ENCODE assay signal across 9 cellular contexts in the genomic region with DNA sequence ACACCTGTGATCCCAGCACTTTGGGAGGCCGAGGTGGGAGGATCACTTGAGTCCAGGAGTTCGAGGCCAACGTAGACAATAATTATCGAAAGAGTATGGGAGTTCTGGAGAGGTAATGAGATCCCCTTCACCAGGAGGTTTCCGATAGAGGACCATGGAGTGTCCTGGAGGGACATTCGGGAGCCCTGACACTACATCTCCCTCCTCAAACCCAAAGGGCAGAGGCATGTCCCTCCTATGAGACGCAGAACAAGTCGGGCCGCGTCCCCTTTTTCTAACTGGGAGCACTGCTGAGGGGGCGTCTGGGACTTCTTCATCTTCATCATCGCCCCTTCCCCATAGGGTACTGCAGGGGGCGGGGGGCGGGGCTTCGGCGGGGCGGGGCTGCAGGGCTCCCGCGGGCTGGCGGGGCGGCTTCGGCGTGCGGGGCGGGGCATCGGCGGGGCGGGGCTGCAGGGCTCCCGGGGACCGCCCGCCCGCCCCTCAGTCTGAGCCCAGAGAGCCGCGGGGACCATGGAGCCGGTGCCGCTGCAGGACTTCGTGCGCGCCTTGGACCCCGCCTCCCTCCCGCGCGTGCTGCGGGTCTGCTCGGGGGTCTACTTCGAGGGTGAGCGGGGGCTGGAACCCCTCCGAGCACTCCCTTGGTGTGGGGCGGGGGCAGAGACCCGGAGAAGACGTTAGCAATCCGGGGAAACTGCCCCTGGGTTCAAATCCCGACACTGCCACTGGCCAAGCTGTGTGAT. TPM values are rescaled to one million over a fixed set of nuclear protein-coding genes. Genes with fewer than 3 reads are reported as not detected.
DNase-seq lines count a peak whose midpoint lies in the region; ATAC-seq lines count a peak whose summit lies in the region.
"Had no signal": no experiment of that assay in that cellular context is flagged by ENCODE, and none has a peak within 500 bp of the region (broad histone marks: within the 10 kb centered on the region; RNA-seq: fewer than 3 reads in every experiment).

Gene THEMIS2 (plus strand): TSS at position 486 of the 743 bp plus-strand sequence. CDS start 28 bp downstream, at position 514.

- H3K4me1 ChIP-seq in mesodermal cell (ENCODE audit: control insufficient read depth, insufficient read depth, low read length, poor library complexity, severe bottlenecking): no peaks in the 10 kb centered on the region

- H3K9me3 ChIP-seq in mesodermal cell (ENCODE audit: control insufficient read depth, low read length): no peaks in the 10 kb centered on the region

- H3K27ac Mint-ChIP-seq in effector memory CD8-positive, alpha-beta T cell: peak within 1 kb of the TSS; percentile 59 to 94

- peak; percentile 75 for ATAC-seq in effector memory CD8-positive, alpha-beta T cell (replicated peaks)

- no peaks in the 10 kb centered on the region for H3K9me3 Mint-ChIP-seq in effector memory CD8-positive, alpha-beta T cell

- H3K4me3 ChIP-seq in mesodermal cell (ENCODE audit: extremely low read depth, insufficient read depth, low read length, poor library complexity, severe bottlenecking): peak within 1 kb of the TSS; percentile 63

- H3K4me1 Mint-ChIP-seq in effector memory CD8-positive, alpha-beta T cell (ENCODE audit: low read depth in 2 of 2): peaks cover 31 to 45% of the 10 kb centered on the region in 2 donors

- H3K27ac ChIP-seq in mesodermal cell (ENCODE audit: low read depth, low read length, severe bottlenecking): no peak within 1 kb of the TSS
- H3K27ac ChIP-seq: 22Rv1 had no signal

- H3K36me3 ChIP-seq in mesodermal cell (ENCODE audit: control insufficient read depth, insufficient read depth, low read length): no peaks in the 10 kb centered on the region

- H3K27me3 Mint-ChIP-seq in effector memory CD8-positive, alpha-beta T cell: no peaks in the 10 kb centered on the region

- peak within 1 kb of the TSS; percentile 87 to 96 for H3K4me3 Mint-ChIP-seq in effector memory CD8-positive, alpha-beta T cell

- peak; percentile 80 for DNase-seq in DMS 273 (lab: John Stamatoyannopoulos, UW; ENCODE audit: unreplicated experiment)
- no peak for DNase-seq in DMS 273 treated with DMSO at 0.1 percent for 48 hours (lab: John Stamatoyannopoulos, UW)
- peak; percentile 25 for DNase-seq in NCI-H510A (lab: John Stamatoyannopoulos, UW)
- peak; percentile 88 for DNase-seq in activated CD8-positive, alpha-beta memory T cell treated with anti-CD3 and anti-CD28 coated beads for 24 hours
- DNase-seq in effector memory CD8-positive, alpha-beta T cell: peak; percentile 57 to 66 (median 62)
- peak; percentile 65 for DNase-seq in stimulated activated CD8-positive, alpha-beta memory T cell treated with anti-CD3 and anti-CD28 coated beads, Interleukin-15, amount 100 ng/mL, for 24 hours (ENCODE audit: low read depth)
- DNase-seq in dedifferentiated amniotic fluid mesenchymal stem cell (ENCODE audit: extremely low spot score): no peak

- peaks cover under 1% of the 10 kb centered on the region for H3K36me3 Mint-ChIP-seq in effector memory CD8-positive, alpha-beta T cell (ENCODE audit: insufficient read depth)

- 12% methylated on average over 37 to 44 of the region's 53 CpGs for WGBS in mesodermal cell (ENCODE audit: insufficient coverage in 2 of 2), 2 experiments

RNA-seq across cellular contexts. Expression of gene THEMIS2, which starts in this region (rescaled TPM):
- 4.0 TPM for polyA plus RNA-seq in mesodermal cell (2013, experiment 1 of 2)
- 3.0 TPM for polyA plus RNA-seq in mesodermal cell (2013, experiment 2 of 2)

Comparison
In these comparisons a context has a peak if more than half of its experiments do, and no peak if none do; other contexts are left out.
1. DNase-seq: peak in DMS 273 (single experiment), NCI-H510A (single experiment), activated CD8-positive, alpha-beta memory T cell treated with anti-CD3 and anti-CD28 coated beads for 24 hours (single experiment), effector memory CD8-positive, alpha-beta T cell (3 of 3) and stimulated activated CD8-positive, alpha-beta memory T cell treated with anti-CD3 and anti-CD28 coated beads, Interleukin-15, amount 100 ng/mL, for 24 hours (single experiment); none in DMS 273 treated with DMSO at 0.1 percent for 48 hours (single experiment) and dedifferentiated amniotic fluid mesenchymal stem cell (single experiment).